Comparison of ENCODE assay signal across 10 cellular contexts in genomic region chr10:31977440-31978157, GRCh38. TPM values are rescaled to one million over a fixed set of nuclear protein-coding genes. Genes with fewer than 3 reads are reported as not detected.
DNase-seq lines count a peak whose midpoint lies in the region; ATAC-seq, FAIRE-seq and TF ChIP-seq lines count a peak whose summit lies in the region.
"Had no signal": no experiment of that assay in that cellular context is flagged by ENCODE, and none has a peak within 500 bp of the region (broad histone marks: within the 10 kb centered on the region; RNA-seq: fewer than 3 reads in every experiment).

No MANE protein-coding gene starts in this region.

- no peak overlapping the region for H3K4me3 Mint-ChIP-seq in astrocyte (ENCODE audit: unreplicated experiment)
- H3K4me3 Mint-ChIP-seq: neural crest cell had no signal

- ATAC-seq in HG03571 (IDR thresholded peaks at IDR 0.05; ENCODE audit: unreplicated experiment) (no peak), HG02973 (IDR thresholded peaks at IDR 0.05; ENCODE audit: unreplicated experiment) (no peak)

- H3K27ac ChIP-seq in astrocyte (ENCODE audit: low read depth, low read length) = peak overlapping the region; percentile 8

- H4K20me1 ChIP-seq in astrocyte (ENCODE audit: insufficient read depth, low read length) = no peaks in the 10 kb centered on the region

- peaks cover 5% of the 10 kb centered on the region for H3K36me3 Mint-ChIP-seq in astrocyte (ENCODE audit: low read depth, unreplicated experiment)
- H3K36me3 Mint-ChIP-seq: activated naive CD4-positive, alpha-beta T cell treated with anti-CD3 and anti-CD28 coated beads, Interleukin-2, amount 50 U/mL, for 72 hours had no signal

- H3K36me3 ChIP-seq in astrocyte (ENCODE audit: insufficient read depth, low read length) = no peaks in the 10 kb centered on the region

- TF ChIP-seq CTCF in astrocyte (IDR thresholded peaks at IDR 0.05; ENCODE audit: insufficient read depth, low read depth, low read length) = no peak

- H3K9me3 Mint-ChIP-seq in astrocyte (ENCODE audit: unreplicated experiment) = no peaks in the 10 kb centered on the region
- H3K9me3 Mint-ChIP-seq: activated naive CD4-positive, alpha-beta T cell treated with anti-CD3 and anti-CD28 coated beads, Interleukin-2, amount 50 U/mL, for 72 hours had no signal

- peaks cover 16% of the 10 kb centered on the region for H3K4me1 ChIP-seq in astrocyte (ENCODE audit: insufficient read depth, low read length)

- peaks cover 3% of the 10 kb centered on the region for H3K9me3 ChIP-seq in astrocyte (ENCODE audit: insufficient read depth, low read depth, low read length)

- H2AFZ ChIP-seq in astrocyte (ENCODE audit: low read depth, low read length) = peak overlapping the region; percentile 32

- no peak overlapping the region for H3K4me3 ChIP-seq in Jurkat, Clone E6-1 (ENCODE audit: low read length)
- no peak overlapping the region for H3K4me3 ChIP-seq in astrocyte (ENCODE audit: insufficient read depth, low read depth, low read length)

- FAIRE-seq in astrocyte (lab: Jason Lieb, UNC) = no peak

- no peak overlapping the region for H3K9ac ChIP-seq in astrocyte (ENCODE audit: low read length)

- H3K27me3 Mint-ChIP-seq in astrocyte (ENCODE audit: low read depth, unreplicated experiment) = no peaks in the 10 kb centered on the region

- H3K4me2 ChIP-seq in astrocyte (ENCODE audit: low read length) = peak overlapping the region; percentile 7

- H3K27ac Mint-ChIP-seq in astrocyte (ENCODE audit: unreplicated experiment) = peak overlapping the region; percentile 11
- H3K27ac Mint-ChIP-seq: activated naive CD4-positive, alpha-beta T cell treated with anti-CD3 and anti-CD28 coated beads, Interleukin-2, amount 50 U/mL, for 72 hours had no signal

- H3K4me1 Mint-ChIP-seq in astrocyte (ENCODE audit: low read depth, unreplicated experiment) = peaks cover 15% of the 10 kb centered on the region

- no peaks in the 10 kb centered on the region for H3K27me3 ChIP-seq in astrocyte (ENCODE audit: insufficient read depth, low read length)

- H3K79me2 ChIP-seq in astrocyte (ENCODE audit: insufficient read depth, low read length) = no peaks in the 10 kb centered on the region

- peak; percentile 54 for DNase-seq in COLO829 (ENCODE audit: low spot score)
- DNase-seq in Jurkat, Clone E6-1 (ENCODE audit: low read depth, low spot score) = peak; percentile 40
- DNase-seq in astrocyte (ENCODE audit: low read depth) = peak; percentile 52
- peak; percentile 7 to 93 for DNase-seq in lung microvascular endothelial cell (ENCODE audit: low read depth in 2 of 2)
- no peak for DNase-seq in iPS-NIHi7 (ENCODE audit: extremely low spot score)
- no peak for DNase-seq in stimulated activated CD4-positive, alpha-beta T cell treated with anti-CD3 and anti-CD28 coated beads, Interleukin-1b, Interleukin-23, amount 100 ng/mL, for 48 hours

RNA-seq across cellular contexts. Expression of gene ARHGAP12, which starts 49.0 kb away (rescaled TPM):
- polyA plus RNA-seq in Jurkat, Clone E6-1 (2012; ENCODE audit: insufficient read depth, insufficient read length) = 8.2 TPM
- total RNA-seq in astrocyte = 21.3 and 24.9 TPM in 2 replicates
- total RNA-seq in lung microvascular endothelial cell = 20.3 and 26.0 TPM in 2 replicates

Comparison
In these comparisons a context has a peak if more than half of its experiments do, and no peak if none do; other contexts are left out.
1. DNase-seq: peak in COLO829 (single experiment), Jurkat, Clone E6-1 (single experiment), astrocyte (single experiment) and lung microvascular endothelial cell (2 of 2); none in iPS-NIHi7 (single experiment) and stimulated activated CD4-positive, alpha-beta T cell treated with anti-CD3 and anti-CD28 coated beads, Interleukin-1b, Interleukin-23, amount 100 ng/mL, for 48 hours (single experiment).